Comparison of ENCODE assay signal across 8 cellular contexts in the genomic region with DNA sequence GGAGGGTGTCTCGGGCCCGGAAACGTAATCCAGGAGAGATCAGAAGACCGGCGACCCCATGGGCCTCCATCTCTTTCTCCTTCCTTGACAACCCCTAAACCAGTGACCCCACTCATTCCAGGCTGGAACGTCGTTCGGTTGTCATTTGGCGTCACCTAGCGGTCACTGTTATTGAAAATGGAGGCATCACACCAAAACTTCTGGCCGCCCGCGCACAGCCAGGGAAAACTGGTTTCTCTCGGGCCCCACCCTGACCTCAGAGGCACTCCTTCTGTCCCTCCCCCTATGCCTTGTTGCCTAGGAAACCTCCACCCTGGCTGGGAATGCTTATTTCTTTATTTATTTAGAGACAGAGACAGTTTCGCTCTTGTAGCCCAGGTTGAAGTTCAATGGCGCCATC.
DNase-seq lines count a peak whose midpoint lies in the region; ATAC-seq, FAIRE-seq and TF ChIP-seq lines count a peak whose summit lies in the region.
"Not testable (repeated sequence)": the region's sequence is repeated elsewhere in the genome, so short reads cannot be mapped to it uniquely, and the experiment has no call there.

No MANE protein-coding gene starts in this region.

- not testable (repeated sequence) for H3K36me3 ChIP-seq in PC-3 (ENCODE audit: low read depth, low read length); GM12878 (ENCODE audit: control insufficient read depth in 2 of 2, insufficient read depth in 2 of 2, low read length in 1 of 2); right lobe of liver; upper lobe of left lung

- H3K4me1 ChIP-seq in PC-3 (ENCODE audit: insufficient read depth, low read length); GM12878 (ENCODE audit: control insufficient read depth, insufficient read depth, low read length); right lobe of liver; upper lobe of left lung: not testable (repeated sequence)

- not testable (repeated sequence) for H3K79me2 ChIP-seq in PC-3 (ENCODE audit: low read length); GM12878 (ENCODE audit: control insufficient read depth, insufficient read depth, low read length)

- not testable (repeated sequence) for H3K4me3 ChIP-seq in PC-3 (ENCODE audit: low read length); GM12878; right lobe of liver; upper lobe of left lung

- H3K9me2 ChIP-seq in PC-3 (replicated peaks; ENCODE audit: low read length) = not testable (repeated sequence)

- not testable (repeated sequence) for H3K4me2 ChIP-seq in PC-3 (ENCODE audit: low read length); GM12878 (ENCODE audit: control insufficient read depth, insufficient read depth)

- H3K9ac ChIP-seq in PC-3 (ENCODE audit: low read length); GM12878 (ENCODE audit: control insufficient read depth, insufficient read depth, low read length): not testable (repeated sequence)

- not testable (repeated sequence) for FAIRE-seq in GM12878 (lab: Jason Lieb, UNC)

- not testable (repeated sequence) for TF ChIP-seq POLR2A in GM12878 (IDR thresholded peaks at IDR 0.05; ENCODE audit: low read depth, low read length); right lobe of liver (IDR thresholded peaks at IDR 0.05); upper lobe of left lung (IDR thresholded peaks at IDR 0.05)

- SMC1A ChIA-PET in GM12878 (lab: Charles Lee; ENCODE audit: uncharacterized antibody, unreplicated experiment) = not testable (repeated sequence)

- intact Hi-C loops in PC-3 (cut with micrococcal nuclease); GM12878 (cut with micrococcal nuclease; ENCODE audit: unreplicated experiment); right lobe of liver (cut with DNase I): not testable (repeated sequence)

- in situ Hi-C loops in GM12878 (cut with MboI) = not testable (repeated sequence)

- not testable (repeated sequence) for DNase-seq in PC-3; GM12878 (ENCODE audit: low read depth, low spot score); right lobe of liver; upper lobe of left lung

- CTCF ChIA-PET in PC-3 (lab: Charles Lee); GM12878 (lab: Yijun Ruan, JAX): not testable (repeated sequence)

- not testable (repeated sequence) for BruUV-seq in PC-3 (replicated peaks; lab: Mats Ljungman, UMichigan); GM12878 (replicated peaks; lab: Mats Ljungman, UMichigan)

- not testable (repeated sequence) for TF ChIP-seq EP300 in GM12878 (IDR thresholded peaks at IDR 0.05; ENCODE audit: borderline replicate concordance in 1 of 2, control insufficient read depth in 1 of 2, low read depth in 2 of 2, low read length in 2 of 2); upper lobe of left lung (IDR thresholded peaks at IDR 0.05)

- H4K20me1 ChIP-seq in PC-3 (ENCODE audit: low read length); GM12878 (ENCODE audit: control insufficient read depth, insufficient read depth): not testable (repeated sequence)

- H3K27me3 ChIP-seq in PC-3 (ENCODE audit: low read length); GM12878 (replicated peaks in 1 of 2; ENCODE audit: control insufficient read depth in 2 of 2, insufficient read depth in 2 of 2, low read length in 1 of 2); right lobe of liver; upper lobe of left lung: not testable (repeated sequence)

- no CpG with 5 or more reads among the region's 16 CpGs for WGBS in GM12878 (ENCODE audit: insufficient coverage, insufficient replicate concordance, low lambda C conversion rate, missing lambda C conversion rate)
- no CpG with 5 or more reads among the region's 16 CpGs for WGBS in right lobe of liver (ENCODE audit: insufficient coverage, low coverage, low lambda C conversion rate, missing lambda C conversion rate)
- no CpG with 5 or more reads among the region's 16 CpGs for WGBS in upper lobe of left lung, 2 donors

- ATAC-seq in GM18858 (IDR thresholded peaks at IDR 0.05; ENCODE audit: unreplicated experiment) = peak; percentile 35
- peak; percentile 60 for ATAC-seq in GM21423 (IDR thresholded peaks at IDR 0.05; ENCODE audit: unreplicated experiment)
- peak; percentile 68 for ATAC-seq in HG02642 (IDR thresholded peaks at IDR 0.05; ENCODE audit: poor library complexity, unreplicated experiment)
- peak; percentile 44 for ATAC-seq in HG03108 (IDR thresholded peaks at IDR 0.05; ENCODE audit: unreplicated experiment)
- ATAC-seq in PC-3 = peak; percentile 80
- peak; percentile 85 for ATAC-seq in GM12878
- ATAC-seq in right lobe of liver = peak; percentile 74 to 91 (median 88)
- peak; percentile 90 to 91 for ATAC-seq in upper lobe of left lung (ENCODE audit: low FRiP score in 2 of 2)

- H3F3A ChIP-seq in PC-3 (ENCODE audit: low read length, unreplicated experiment) = not testable (repeated sequence)

- TF ChIP-seq RAD21 in GM12878 (IDR thresholded peaks at IDR 0.05; ENCODE audit: insufficient read depth, low read depth, low read length) = not testable (repeated sequence)

- H3K9me3 ChIP-seq in PC-3 (ENCODE audit: low read length); GM12878 (replicated peaks; ENCODE audit: control insufficient read depth, insufficient read depth, low read length); right lobe of liver; upper lobe of left lung: not testable (repeated sequence)

- not testable (repeated sequence) for TF ChIP-seq CTCF in PC-3 (conservative IDR thresholded peaks at IDR 0.05; ENCODE audit: low read depth, low read length); GM12878 (IDR thresholded peaks at IDR 0.05 in 2 of 3, conservative IDR thresholded peaks at IDR 0.05 in 1 of 3; ENCODE audit: control insufficient read depth in 2 of 3, extremely low read depth in 1 of 3, insufficient read depth in 1 of 3, low read depth in 3 of 3, low read length in 3 of 3); right lobe of liver (IDR thresholded peaks at IDR 0.05); upper lobe of left lung (IDR thresholded peaks at IDR 0.05)

- H3K27ac ChIP-seq in PC-3 (ENCODE audit: low read length); GM12878 (ENCODE audit: control insufficient read depth, insufficient read depth); right lobe of liver; upper lobe of left lung: not testable (repeated sequence)

- not testable (repeated sequence) for H2AFZ ChIP-seq in PC-3 (ENCODE audit: low read length); GM12878 (ENCODE audit: control insufficient read depth, low read depth, low read length)

- POLR2A ChIA-PET in PC-3 (lab: Charles Lee; ENCODE audit: unreplicated experiment); GM12878 (lab: Charles Lee): not testable (repeated sequence)

- RAD21 ChIA-PET in GM12878 (lab: Charles Lee; ENCODE audit: unreplicated experiment) = not testable (repeated sequence)

Comparison
In these comparisons a context has a peak if more than half of its experiments do, and no peak if none do; other contexts are left out.
1. ATAC-seq: peak in every context shown above with its lines; median percentile 90 in upper lobe of left lung; 88 in right lobe of liver; 85 in GM12878; 80 in PC-3; 68 in HG02642; 60 in GM21423; 44 in HG03108; 35 in GM18858.